ENCODE assay signal across 18 cellular contexts in genomic region chr3:13145826-13146642, GRCh38.
DNase-seq lines count a peak whose midpoint lies in the region; ATAC-seq and TF ChIP-seq lines count a peak whose summit lies in the region.
"Had no signal": no experiment of that assay in that cellular context is flagged by ENCODE, and none has a peak within 500 bp of the region (broad histone marks: within the 10 kb centered on the region; RNA-seq: fewer than 3 reads in every experiment).

No MANE protein-coding gene starts in this region.

- ATAC-seq in Right ventricle myocardium superior (ENCODE audit: poor library complexity) = no peak
- ATAC-seq in sciatic nerve = no peak

- no peak overlapping the region for H3K4me3 ChIP-seq in vagina
- H3K4me3 ChIP-seq: BLaER1 treated with 17β-estradiol and CSF1 and Interleukin-3, amounts not matched to agents 10 nM and 100 nM; GM23338; Peyer's patch had no signal

- no peaks in the 10 kb centered on the region for H3K36me3 ChIP-seq in vagina
- H3K36me3 ChIP-seq: BLaER1 treated with 17β-estradiol and CSF1 and Interleukin-3, amounts not matched to agents 10 nM and 100 nM; Peyer's patch had no signal

- peak; percentile 36 for DNase-seq in cardiac septum (ENCODE audit: low spot score)
- DNase-seq in Right ventricle myocardium superior = no peak
- DNase-seq in left kidney (ENCODE audit: low read depth, low spot score) = peak; percentile 36
- peak; percentile 19 for DNase-seq in sciatic nerve (ENCODE audit: low spot score)
- no peak for DNase-seq in vagina (ENCODE audit: extremely low spot score in 2 of 2)
- DNase-seq in RKO (ENCODE audit: low spot score) = no peak
- DNase-seq in RPMI8226 = no peak
- DNase-seq in DMS 273 (lab: John Stamatoyannopoulos, UW; ENCODE audit: unreplicated experiment) = no peak
- DNase-seq: CD8-positive, alpha-beta memory T cell; NCI-H1436; NCI-H2029; NCI-H2171 treated with DMSO at 0.1 percent for 48 hours; NCI-H524; SIG-M5 had no signal

- no peak for TF ChIP-seq POLR2A in vagina (IDR thresholded peaks at IDR 0.05)

- intact Hi-C loops in cardiac septum (cut with DNase I) = no loop called here
- intact Hi-C loops in Right ventricle myocardium superior (cut with DNase I) = no loop called here
- intact Hi-C loops in sciatic nerve (cut with DNase I) = no loop called here
- intact Hi-C loops in vagina (cut with DNase I) = no loop called here

- no peak overlapping the region for H3K27ac ChIP-seq in vagina
- H3K27ac ChIP-seq: BLaER1 treated with 17β-estradiol and CSF1 and Interleukin-3, amounts not matched to agents 10 nM and 100 nM; KMS-11; Peyer's patch had no signal

- H3K4me1 ChIP-seq in vagina = no peaks in the 10 kb centered on the region
- H3K4me1 ChIP-seq: Peyer's patch had no signal

- no peak for TF ChIP-seq CTCF in vagina (IDR thresholded peaks at IDR 0.05)

- no peaks in the 10 kb centered on the region for H3K9me3 ChIP-seq in vagina
- H3K9me3 ChIP-seq: Peyer's patch had no signal

- no peaks in the 10 kb centered on the region for H3K27me3 ChIP-seq in vagina
- H3K27me3 ChIP-seq: BLaER1 treated with 17β-estradiol and CSF1 and Interleukin-3, amounts not matched to agents 10 nM and 100 nM; Peyer's patch had no signal

Comparison
In these comparisons a context has a peak if more than half of its experiments do, and no peak if none do; other contexts are left out.
1. DNase-seq: peak in cardiac septum (single experiment), left kidney (single experiment) and sciatic nerve (single experiment); none in Right ventricle myocardium superior (single experiment), vagina (0 of 2), RKO (single experiment), RPMI8226 (single experiment) and DMS 273 (single experiment).